25 cellular contexts compared by ENCODE assay signal in the genomic region with DNA sequence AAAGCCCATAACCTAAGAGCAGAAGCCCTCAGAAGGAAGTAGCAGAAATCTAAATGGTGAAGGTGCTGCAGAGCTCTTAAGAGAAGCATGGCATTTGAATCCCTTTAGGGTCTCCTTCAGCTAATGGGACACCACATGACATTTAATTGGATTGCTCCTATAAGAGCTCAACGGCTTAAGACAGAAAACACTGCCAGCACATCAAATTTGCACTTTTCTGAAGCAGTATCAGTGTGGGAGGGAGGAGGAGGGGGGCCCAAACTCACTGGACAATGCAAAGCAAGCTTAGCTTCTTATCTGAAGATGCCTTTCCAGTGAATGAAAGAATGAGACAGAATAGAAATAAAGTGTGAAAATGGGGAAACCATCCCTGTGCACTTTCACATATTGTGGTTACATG.
A peak's percentile ranks its signal among the peaks of the same experiment; 100 is the strongest.
DNase-seq lines count a peak whose midpoint lies in the region; ATAC-seq and TF ChIP-seq lines count a peak whose summit lies in the region.
"Had no signal": no experiment of that assay in that cellular context is flagged by ENCODE, and none has a peak within 500 bp of the region (broad histone marks: within the 10 kb centered on the region; RNA-seq: fewer than 3 reads in every experiment).

No MANE protein-coding gene starts in this region.

- H3K4me2 ChIP-seq in neural progenitor cell, result peak overlapping the region; percentile 5

- no peak overlapping the region for H3K27ac Mint-ChIP-seq in neural progenitor cell
- H3K27ac Mint-ChIP-seq: CD4-positive, alpha-beta memory T cell had no signal

- H3K36me3 ChIP-seq in WERI-Rb-1 (no peaks in the 10 kb centered on the region), neural progenitor cell (no peaks in the 10 kb centered on the region), H7 (replicated peaks; ENCODE audit: control insufficient read depth, insufficient read depth, low read length) (no peaks in the 10 kb centered on the region)
- H3K36me3 ChIP-seq: MG63 had no signal

- peaks cover 10% of the 10 kb centered on the region for H3K4me1 ChIP-seq in neural progenitor cell

- no peak for ATAC-seq in GM21717 (IDR thresholded peaks at IDR 0.05; ENCODE audit: unreplicated experiment)
- ATAC-seq: Panc1 had no signal

- no peaks in the 10 kb centered on the region for H3K27me3 Mint-ChIP-seq in neural progenitor cell (ENCODE audit: insufficient read depth, low read depth)

- peaks cover 15% of the 10 kb centered on the region for H3K4me1 Mint-ChIP-seq in neural progenitor cell
- H3K4me1 Mint-ChIP-seq: CD4-positive, alpha-beta memory T cell had no signal

- H3K27ac ChIP-seq in WERI-Rb-1, result no peak overlapping the region
- no peak overlapping the region for H3K27ac ChIP-seq in neural progenitor cell
- H3K27ac ChIP-seq: RWPE1 had no signal

- no peaks in the 10 kb centered on the region for H3F3A ChIP-seq in neural progenitor cell (ENCODE audit: low read depth)

- H3K79me2 ChIP-seq in neural progenitor cell (ENCODE audit: low read depth), result no peaks in the 10 kb centered on the region

- TF ChIP-seq CTCF in WERI-Rb-1 (IDR thresholded peaks at IDR 0.05; ENCODE audit: low read depth, low read length) (no peak), neural progenitor cell (IDR thresholded peaks at IDR 0.05) (no peak)

- no peaks in the 10 kb centered on the region for H4K20me1 ChIP-seq in neural progenitor cell (ENCODE audit: low read depth)

- DNase-seq in DMS79 treated with DMSO at 0.1 percent for 48 hours (lab: John Stamatoyannopoulos, UW) (peak; percentile 75), NCI-H82 treated with DMSO at 0.1 percent for 48 hours (lab: John Stamatoyannopoulos, UW; ENCODE audit: unreplicated experiment) (peak; percentile 89), WERI-Rb-1 (peak; percentile 55), neural progenitor cell (ENCODE audit: low spot score) (peak; percentile 42), D341Med (ENCODE audit: low spot score) (no peak), anterior cingulate cortex (lab: John Stamatoyannopoulos, UW) (no peak), H7 (no peak)
- DNase-seq: C1 segment of cervical spinal cord; CD4-positive, alpha-beta memory T cell; COR-L47; DND-41; IMR-90; KG1; MG63; NCI-H1694; NCI-H2029 treated with DMSO at 0.1 percent for 48 hours; NCI-H2171; NCI-H226; NCI-H510A; NCI-H748 treated with DMSO at 0.1 percent for 48 hours; SHP77; T-helper 1 cell had no signal

- no peak overlapping the region for H2AFZ ChIP-seq in neural progenitor cell (replicated peaks)

- H3K9me3 Mint-ChIP-seq in neural progenitor cell, result peaks cover 20% of the 10 kb centered on the region

- H3K27me3 ChIP-seq in WERI-Rb-1 (ENCODE audit: insufficient read depth, low read depth, severe bottlenecking), result no peaks in the 10 kb centered on the region
- no peaks in the 10 kb centered on the region for H3K27me3 ChIP-seq in neural progenitor cell
- no peaks in the 10 kb centered on the region for H3K27me3 ChIP-seq in H7 (ENCODE audit: control insufficient read depth, insufficient read depth, low read length)
- H3K27me3 ChIP-seq: MG63 had no signal

- peaks cover 17% of the 10 kb centered on the region for H3K36me3 Mint-ChIP-seq in neural progenitor cell
- H3K36me3 Mint-ChIP-seq: CD4-positive, alpha-beta memory T cell had no signal

- H3K9ac ChIP-seq in neural progenitor cell, result no peak overlapping the region

- no peaks in the 10 kb centered on the region for H3K9me3 ChIP-seq in WERI-Rb-1 (ENCODE audit: severe bottlenecking)
- H3K9me3 ChIP-seq in neural progenitor cell (ENCODE audit: low read depth), result no peaks in the 10 kb centered on the region
- H3K9me3 ChIP-seq: MG63 had no signal

- H3K4me3 Mint-ChIP-seq in neural progenitor cell, result no peak overlapping the region
- H3K4me3 Mint-ChIP-seq: CD4-positive, alpha-beta memory T cell had no signal

- no peak overlapping the region for H3K4me3 ChIP-seq in WERI-Rb-1 (ENCODE audit: low read depth, low read length)
- H3K4me3 ChIP-seq in neural progenitor cell, result no peak overlapping the region
- H3K4me3 ChIP-seq in H7 (ENCODE audit: insufficient read depth, low read depth, low read length), result no peak overlapping the region
- H3K4me3 ChIP-seq: MG63 had no signal

Comparison
In these comparisons a context has a peak if more than half of its experiments do, and no peak if none do; other contexts are left out.
1. DNase-seq: peak in DMS79 treated with DMSO at 0.1 percent for 48 hours (single experiment), NCI-H82 treated with DMSO at 0.1 percent for 48 hours (single experiment), WERI-Rb-1 (single experiment) and neural progenitor cell (single experiment); none in D341Med (single experiment), anterior cingulate cortex (0 of 58) and H7 (single experiment).